ENCODE assay signal across 27 cellular contexts in genomic region chr7:128174391-128174790, GRCh38.
DNase-seq lines count a peak whose midpoint lies in the region; TF ChIP-seq lines count a peak whose summit lies in the region.
"Had no signal": no experiment of that assay in that cellular context is flagged by ENCODE, and none has a peak within 500 bp of the region (broad histone marks: within the 10 kb centered on the region; RNA-seq: fewer than 3 reads in every experiment).

No MANE protein-coding gene starts in this region.

- no peak overlapping the region for H3K18ac ChIP-seq in H9 (ENCODE audit: insufficient read length, low read depth, low read length)

- WGBS in H9 (ENCODE audit: extremely low coverage, insufficient read length, low lambda C conversion rate) = no CpG with 5 or more reads among the region's 11 CpGs

- no peak overlapping the region for H3T11ph ChIP-seq in H9 (ENCODE audit: low read length)

- H3K23me2 ChIP-seq in H9 (ENCODE audit: insufficient read length, low read depth, low read length, poor library complexity, severe bottlenecking) = no peaks in the 10 kb centered on the region

- no peaks in the 10 kb centered on the region for H3K36me3 ChIP-seq in BLaER1 treated with 17β-estradiol and CSF1 and Interleukin-3, amounts not matched to agents 10 nM and 100 nM
- no peaks in the 10 kb centered on the region for H3K36me3 ChIP-seq in PC-9 (ENCODE audit: low read depth)
- H3K36me3 ChIP-seq: BE2C, lower lobe of right lung, ovary, tibial nerve had no signal

- H3K9me2 ChIP-seq in PC-9 (ENCODE audit: insufficient read depth) = no peaks in the 10 kb centered on the region

- TF ChIP-seq CTCF in H9 (conservative IDR thresholded peaks at IDR 0.05) = no peak
- TF ChIP-seq CTCF in PC-9 (conservative IDR thresholded peaks at IDR 0.05) = no peak

- DNase-seq in H9 (peak; percentile 20), NCI-H446 (lab: John Stamatoyannopoulos, UW) (peak; percentile 41 to 82), cerebellar nuclear complex (lab: John Stamatoyannopoulos, UW) (peak; percentile 72 to 78), PC-9 (no peak)
- no peak for DNase-seq in stimulated activated CD8-positive, alpha-beta memory T cell treated with anti-CD3 and anti-CD28 coated beads, Interleukin-4, amount 100 ng/mL, for 48 hours
- DNase-seq in activated naive CD4-positive, alpha-beta T cell treated with anti-CD3 and anti-CD28 coated beads, Interleukin-2, amount 10 ng/mL, durations not matched to agents 7 days and 5 days = no peak
- DNase-seq: activated CD4-positive, alpha-beta memory T cell treated with anti-CD3 and anti-CD28 coated beads for 36 hours; activated CD4-positive, CD25-positive, alpha-beta regulatory T cell; activated CD8-positive, alpha-beta memory T cell treated with anti-CD3 and anti-CD28 coated beads, Interleukin-2, amount 50 U/mL, for 4 hours; aorta; BE2C; Calu3; cortex of kidney; effector memory CD8-positive, alpha-beta T cell; erythroblast; head of caudate nucleus; kidney glomerular epithelial cell; lower lobe of right lung; NCI-H1105 treated with DMSO at 0.1 percent for 48 hours; NCI-H2081 treated with DMSO at 0.1 percent for 48 hours; ovary; retina; small intestine; stimulated activated CD4-positive, alpha-beta T cell treated with anti-CD3 and anti-CD28 coated beads, Interleukin-1b, Interleukin-23, amount 100 ng/mL, for 48 hours had no signal

- no peaks in the 10 kb centered on the region for H3K79me1 ChIP-seq in H9 (ENCODE audit: insufficient read depth, low read depth, low read length, poor library complexity, severe bottlenecking)

- H3K4me1 ChIP-seq in BLaER1 treated with 17β-estradiol and CSF1 and Interleukin-3, amounts not matched to agents 10 nM and 100 nM = peaks cover 51 to 65% (median 54%) of the 10 kb centered on the region in 10 experiments
- H3K4me1 ChIP-seq in H9 (ENCODE audit: insufficient read depth, low read length) (no peaks in the 10 kb centered on the region), PC-9 (replicated peaks; ENCODE audit: insufficient read depth) (peaks cover 7% of the 10 kb centered on the region)
- H3K4me1 ChIP-seq: BE2C, lower lobe of right lung, tibial nerve had no signal

- H4K5ac ChIP-seq in H9 (ENCODE audit: insufficient read length, low read depth, low read length) = no peak overlapping the region

- no peak overlapping the region for H2BK15ac ChIP-seq in H9 (ENCODE audit: low read depth, low read length)

- no peak overlapping the region for H4K91ac ChIP-seq in H9 (ENCODE audit: insufficient read length, low read depth, low read length)

- H3F3A ChIP-seq in PC-9 (ENCODE audit: insufficient read depth, low read depth) = peaks cover 14% of the 10 kb centered on the region

- peaks cover 14 to 27% of the 10 kb centered on the region in 2 experiments for H3K4me1 Mint-ChIP-seq in H9
- no peaks in the 10 kb centered on the region for H3K4me1 Mint-ChIP-seq in activated naive CD4-positive, alpha-beta T cell treated with anti-CD3 and anti-CD28 coated beads, Interleukin-2, amount 10 ng/mL, durations not matched to agents 7 days and 5 days

- H3K27me3 Mint-ChIP-seq in H9 (ENCODE audit: low read depth) = peaks cover 89% of the 10 kb centered on the region
- peaks cover 73% of the 10 kb centered on the region for H3K27me3 Mint-ChIP-seq in activated naive CD4-positive, alpha-beta T cell treated with anti-CD3 and anti-CD28 coated beads, Interleukin-2, amount 10 ng/mL, durations not matched to agents 7 days and 5 days

- no peak overlapping the region for H3K14ac ChIP-seq in H9 (ENCODE audit: insufficient read depth, low read length)

- H3K23ac ChIP-seq in H9 (ENCODE audit: insufficient read length, low read depth, low read length) = no peak overlapping the region

- H3K36me3 Mint-ChIP-seq in H9 (ENCODE audit: insufficient read depth in 1 of 3, low read depth in 3 of 3) = no peaks in the 10 kb centered on the region
- H3K36me3 Mint-ChIP-seq in activated naive CD4-positive, alpha-beta T cell treated with anti-CD3 and anti-CD28 coated beads, Interleukin-2, amount 10 ng/mL, durations not matched to agents 7 days and 5 days = no peaks in the 10 kb centered on the region
- H3K36me3 Mint-ChIP-seq: activated CD4-positive, alpha-beta memory T cell treated with anti-CD3 and anti-CD28 coated beads for 36 hours had no signal

- H3K27ac ChIP-seq in BLaER1 treated with 17β-estradiol and CSF1 and Interleukin-3, amounts not matched to agents 10 nM and 100 nM = peak overlapping the region in 4 of 11 experiments; percentile 4 to 38 (median 32); a peak in 6 of 22 replicates
- no peak overlapping the region for H3K27ac ChIP-seq in H9 (ENCODE audit: insufficient read length, low read depth, low read length)
- no peak overlapping the region for H3K27ac ChIP-seq in PC-9
- H3K27ac ChIP-seq: lower lobe of right lung, ovary, tibial nerve had no signal

- H2BK12ac ChIP-seq in H9 (ENCODE audit: insufficient read length, low read depth, low read length) = no peak overlapping the region

- no peaks in the 10 kb centered on the region; a peak in 1 of 5 replicates for H3K9me3 Mint-ChIP-seq in H9
- H3K9me3 Mint-ChIP-seq in activated naive CD4-positive, alpha-beta T cell treated with anti-CD3 and anti-CD28 coated beads, Interleukin-2, amount 10 ng/mL, durations not matched to agents 7 days and 5 days = no peaks in the 10 kb centered on the region
- H3K9me3 Mint-ChIP-seq: activated CD4-positive, alpha-beta memory T cell treated with anti-CD3 and anti-CD28 coated beads for 36 hours; activated naive CD4-positive, alpha-beta T cell treated with anti-CD3 and anti-CD28 coated beads, Interleukin-2, amount 50 U/mL, for 72 hours; effector memory CD8-positive, alpha-beta T cell had no signal

- POLR2A ChIA-PET in PC-9 (lab: Charles Lee; ENCODE audit: unreplicated experiment) = interaction anchor here (0.6 kb wide), 1 partner anchor 281 kb away, joined by 5 read pairs; no protein-coding TSS in a partner anchor

- H3K4me3 ChIP-seq in BLaER1 treated with 17β-estradiol and CSF1 and Interleukin-3, amounts not matched to agents 10 nM and 100 nM = no peak overlapping the region
- H3K4me3 ChIP-seq in PC-9 = no peak overlapping the region
- H3K4me3 ChIP-seq: lower lobe of right lung, ovary, tibial nerve had no signal

- H3K27ac Mint-ChIP-seq in H9 = no peak overlapping the region
- no peak overlapping the region for H3K27ac Mint-ChIP-seq in activated naive CD4-positive, alpha-beta T cell treated with anti-CD3 and anti-CD28 coated beads, Interleukin-2, amount 10 ng/mL, durations not matched to agents 7 days and 5 days
- H3K27ac Mint-ChIP-seq: activated CD4-positive, alpha-beta memory T cell treated with anti-CD3 and anti-CD28 coated beads for 36 hours; activated naive CD4-positive, alpha-beta T cell treated with anti-CD3 and anti-CD28 coated beads, Interleukin-2, amount 50 U/mL, for 72 hours; effector memory CD8-positive, alpha-beta T cell had no signal

- H2AFZ ChIP-seq in H9 (ENCODE audit: low read length) (no peak overlapping the region), PC-9 (no peak overlapping the region)

- no peak overlapping the region for H3K4me3 Mint-ChIP-seq in H9
- no peak overlapping the region for H3K4me3 Mint-ChIP-seq in activated naive CD4-positive, alpha-beta T cell treated with anti-CD3 and anti-CD28 coated beads, Interleukin-2, amount 10 ng/mL, durations not matched to agents 7 days and 5 days
- H3K4me3 Mint-ChIP-seq: activated CD4-positive, alpha-beta memory T cell treated with anti-CD3 and anti-CD28 coated beads for 36 hours; effector memory CD8-positive, alpha-beta T cell had no signal

- no peaks in the 10 kb centered on the region; a peak in 1 of 22 replicates for H4K20me1 ChIP-seq in BLaER1 treated with 17β-estradiol and CSF1 and Interleukin-3, amounts not matched to agents 10 nM and 100 nM
- H4K20me1 ChIP-seq in H9 (ENCODE audit: control insufficient read depth, insufficient read depth, insufficient read length) (no peaks in the 10 kb centered on the region), PC-9 (ENCODE audit: insufficient read depth) (no peaks in the 10 kb centered on the region)

- H3K56ac ChIP-seq in H9 (ENCODE audit: insufficient read length, low read depth, low read length) = no peak overlapping the region

- no peak overlapping the region for H2BK20ac ChIP-seq in H9 (ENCODE audit: low read depth, low read length, poor library complexity, severe bottlenecking)

- no peaks in the 10 kb centered on the region for H3K9me3 ChIP-seq in BLaER1 treated with 17β-estradiol and CSF1 and Interleukin-3, amounts not matched to agents 10 nM and 100 nM (replicated peaks in 1 of 11)
- no peaks in the 10 kb centered on the region for H3K9me3 ChIP-seq in H9 (ENCODE audit: control insufficient read depth, low read depth, low read length)
- no peaks in the 10 kb centered on the region for H3K9me3 ChIP-seq in PC-9 (ENCODE audit: insufficient read depth, low read depth)
- H3K9me3 ChIP-seq: BE2C, lower lobe of right lung, ovary, tibial nerve had no signal

- no peak overlapping the region for H2AK5ac ChIP-seq in H9 (ENCODE audit: insufficient read length, low read length)

- H3K4ac ChIP-seq in H9 (ENCODE audit: low read depth, low read length) = no peak overlapping the region

- H3K79me2 ChIP-seq in H9 (ENCODE audit: insufficient read depth, low read length) = no peaks in the 10 kb centered on the region
- H3K79me2 ChIP-seq in PC-9 (ENCODE audit: low read depth) = no peaks in the 10 kb centered on the region

- peak overlapping the region in 1 of 11 experiments; percentile 23; a peak in 2 of 22 replicates for H3K9ac ChIP-seq in BLaER1 treated with 17β-estradiol and CSF1 and Interleukin-3, amounts not matched to agents 10 nM and 100 nM
- H3K9ac ChIP-seq in H9 (ENCODE audit: extremely low read depth, insufficient read length, low read length) = no peak overlapping the region

- H3K4me2 ChIP-seq in BLaER1 treated with 17β-estradiol and CSF1 and Interleukin-3, amounts not matched to agents 10 nM and 100 nM = peak overlapping the region; percentile 54 to 90 (median 66)
- H3K4me2 ChIP-seq in H9 (ENCODE audit: insufficient read depth, insufficient read length, low read length) = no peak overlapping the region
- H3K4me2 ChIP-seq in PC-9 = no peak overlapping the region

- intact Hi-C loops in PC-9 (cut with micrococcal nuclease; ENCODE audit: unreplicated experiment) = no loop called here

- no TSS peak for BruUV-seq in PC-9 (replicated peaks; lab: Mats Ljungman, UMichigan)

- no peak overlapping the region for H2BK5ac ChIP-seq in H9 (ENCODE audit: insufficient read length, low read length)

- H3K27me3 ChIP-seq in BLaER1 treated with 17β-estradiol and CSF1 and Interleukin-3, amounts not matched to agents 10 nM and 100 nM = peaks cover 11 to 23% (median 17%) of the 10 kb centered on the region in 11 experiments
- H3K27me3 ChIP-seq in H9 (ENCODE audit: insufficient read depth, low read length) (peaks cover 14% of the 10 kb centered on the region; the same call in 1 of the 2 replicates), PC-9 (ENCODE audit: insufficient read depth, low read depth) (0 out of 2 replicates have a peak, but pooled peaks cover 3% of the 10 kb centered on the region)
- H3K27me3 ChIP-seq: BE2C, ovary had no signal

- CTCF ChIA-PET in activated naive CD4-positive, alpha-beta T cell treated with anti-CD3 and anti-CD28 coated beads, Interleukin-2, amount 10 ng/mL, durations not matched to agents 7 days and 5 days (lab: Charles Lee) = interaction anchor here (1.0 kb wide), 1 partner anchor 39 kb away, joined by 3 read pairs; no protein-coding TSS in a partner anchor
- CTCF ChIA-PET in PC-9 (lab: Charles Lee) = no interaction called here

- no peak overlapping the region for H2BK120ac ChIP-seq in H9 (ENCODE audit: low read depth, low read length, poor library complexity, severe bottlenecking)

- no peak overlapping the region for H4K8ac ChIP-seq in H9 (replicated peaks; ENCODE audit: insufficient read length, low read depth, low read length)

Comparison
In these comparisons a context has a peak if more than half of its experiments do, and no peak if none do; other contexts are left out.
1. H3K4me2 ChIP-seq: peak in BLaER1 treated with 17β-estradiol and CSF1 and Interleukin-3, amounts not matched to agents 10 nM and 100 nM (11 of 11); none in H9 (single experiment) and PC-9 (single experiment).
2. DNase-seq: peak in H9 (single experiment), NCI-H446 (2 of 2) and cerebellar nuclear complex (2 of 2); none in stimulated activated CD8-positive, alpha-beta memory T cell treated with anti-CD3 and anti-CD28 coated beads, Interleukin-4, amount 100 ng/mL, for 48 hours (single experiment), activated naive CD4-positive, alpha-beta T cell treated with anti-CD3 and anti-CD28 coated beads, Interleukin-2, amount 10 ng/mL, durations not matched to agents 7 days and 5 days (single experiment) and PC-9 (0 of 2).